ENCODE assay signal across 9 cellular contexts in the genomic region with DNA sequence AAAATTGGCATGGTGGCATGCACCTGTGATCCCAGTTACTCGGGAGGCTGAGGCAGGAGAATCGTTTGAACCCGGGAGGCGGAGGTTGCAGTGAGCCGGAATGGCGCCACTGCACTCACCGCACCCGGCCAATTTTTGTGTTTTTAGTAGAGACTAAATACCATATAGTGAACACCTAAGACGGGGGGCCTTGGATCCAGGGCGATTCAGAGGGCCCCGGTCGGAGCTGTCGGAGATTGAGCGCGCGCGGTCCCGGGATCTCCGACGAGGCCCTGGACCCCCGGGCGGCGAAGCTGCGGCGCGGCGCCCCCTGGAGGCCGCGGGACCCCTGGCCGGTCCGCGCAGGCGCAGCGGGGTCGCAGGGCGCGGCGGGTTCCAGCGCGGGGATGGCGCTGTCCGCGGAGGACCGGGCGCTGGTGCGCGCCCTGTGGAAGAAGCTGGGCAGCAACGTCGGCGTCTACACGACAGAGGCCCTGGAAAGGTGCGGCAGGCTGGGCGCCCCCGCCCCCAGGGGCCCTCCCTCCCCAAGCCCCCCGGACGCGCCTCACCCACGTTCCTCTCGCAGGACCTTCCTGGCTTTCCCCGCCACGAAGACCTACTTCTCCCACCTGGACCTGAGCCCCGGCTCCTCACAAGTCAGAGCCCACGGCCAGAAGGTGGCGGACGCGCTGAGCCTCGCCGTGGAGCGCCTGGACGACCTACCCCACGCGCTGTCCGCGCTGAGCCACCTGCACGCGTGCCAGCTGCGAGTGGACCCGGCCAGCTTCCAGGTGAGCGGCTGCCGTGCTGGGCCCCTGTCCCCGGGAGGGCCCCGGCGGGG. TPM values are rescaled to one million over a fixed set of nuclear protein-coding genes. Genes with fewer than 3 reads are reported as not detected.
DNase-seq lines count a peak whose midpoint lies in the region; ATAC-seq, FAIRE-seq and TF ChIP-seq lines count a peak whose summit lies in the region.
"Had no signal": no experiment of that assay in that cellular context is flagged by ENCODE, and none has a peak within 500 bp of the region (broad histone marks: within the 10 kb centered on the region; RNA-seq: fewer than 3 reads in every experiment).

A gene (plus strand): TSS at position 359 of the 820 bp plus-strand sequence. CDS start 28 bp downstream, at position 387.

- H3K4me1 ChIP-seq in PC-9 (replicated peaks; ENCODE audit: insufficient read depth): no peaks in the 10 kb centered on the region
- peaks cover 20 to 55% of the 10 kb centered on the region in 2 experiments; a peak in 4 of 5 replicates for H3K4me1 ChIP-seq in K562 (replicated peaks in 1 of 2; ENCODE audit: control insufficient read depth in 2 of 2, insufficient read depth in 2 of 2, low read length in 2 of 2)
- H3K4me1 ChIP-seq in keratinocyte (ENCODE audit: control insufficient read depth, extremely low read depth, insufficient read depth, low read length): peaks cover 8% of the 10 kb centered on the region

- H3K27ac Mint-ChIP-seq in stimulated activated effector memory CD8-positive, alpha-beta T cell treated with anti-CD3 and anti-CD28 coated beads, Interleukin-12 subunit alpha, Interleukin-12 subunit beta, amount 100 ng/mL, for 72 hours: no peak within 1 kb of the TSS

- CTCF ChIA-PET in PC-9 (lab: Charles Lee) (no interaction called here), K562 (lab: Yijun Ruan, JAX; ENCODE audit: low intra/inter-chr PET ratio) (interaction anchor here (0.7 to 4.5 kb wide), 6 partner anchors 23 to 114 kb away, joined by 3 to 42 read pairs (median 18); no protein-coding TSS in a partner anchor)

- H3K27me3 ChIP-seq in PC-9 (ENCODE audit: insufficient read depth, low read depth): peaks cover 8% of the 10 kb centered on the region; the same call in 1 of the 2 replicates
- no peaks in the 10 kb centered on the region for H3K27me3 ChIP-seq in K562 (ENCODE audit: control insufficient read depth in 2 of 2, insufficient read depth in 2 of 2, low read length in 2 of 2)
- peaks cover 45% of the 10 kb centered on the region for H3K27me3 ChIP-seq in keratinocyte (ENCODE audit: control insufficient read depth, extremely low read depth, insufficient read depth, low read length)

- peaks cover 13% of the 10 kb centered on the region for H3K36me3 Mint-ChIP-seq in stimulated activated effector memory CD8-positive, alpha-beta T cell treated with anti-CD3 and anti-CD28 coated beads, Interleukin-12 subunit alpha, Interleukin-12 subunit beta, amount 100 ng/mL, for 72 hours

- no peaks in the 10 kb centered on the region for H3K4me1 Mint-ChIP-seq in stimulated activated effector memory CD8-positive, alpha-beta T cell treated with anti-CD3 and anti-CD28 coated beads, Interleukin-12 subunit alpha, Interleukin-12 subunit beta, amount 100 ng/mL, for 72 hours

- H3K9me3 ChIP-seq in PC-9 (ENCODE audit: insufficient read depth, low read depth) (no peaks in the 10 kb centered on the region), K562 (replicated peaks; ENCODE audit: control insufficient read depth, insufficient read depth, low read depth, low read length) (no peaks in the 10 kb centered on the region), keratinocyte (ENCODE audit: control insufficient read depth, low read depth, low read length) (no peaks in the 10 kb centered on the region)

- FAIRE-seq in K562 (lab: Jason Lieb, UNC) (no peak), keratinocyte (lab: Jason Lieb, UNC) (no peak)
- FAIRE-seq: A204.1 had no signal

- H4K20me1 ChIP-seq in PC-9 (ENCODE audit: insufficient read depth) (peaks cover 3% of the 10 kb centered on the region; the same call in 1 of the 2 replicates), K562 (replicated peaks; ENCODE audit: control insufficient read depth, insufficient read depth, low read length) (0 out of 2 replicates have a peak, but pooled peaks cover 6% of the 10 kb centered on the region), keratinocyte (ENCODE audit: control insufficient read depth, extremely low read depth, insufficient read depth, low read length) (no peaks in the 10 kb centered on the region)

- H3F3A ChIP-seq in PC-9 (ENCODE audit: insufficient read depth, low read depth): peaks cover 21% of the 10 kb centered on the region; the same call in 1 of the 2 replicates

- H3K79me2 ChIP-seq in PC-9 (ENCODE audit: low read depth) (no peaks in the 10 kb centered on the region), K562 (ENCODE audit: control insufficient read depth, insufficient read depth, low read length) (peaks cover 47% of the 10 kb centered on the region), keratinocyte (ENCODE audit: control insufficient read depth, insufficient read depth, low read length) (no peaks in the 10 kb centered on the region)

- WGBS in K562 (ENCODE audit: insufficient coverage, low coverage, missing lambda C conversion rate): 5% methylated on average over 43 of the region's 83 CpGs

- H3K27ac ChIP-seq in PC-9: no peak within 1 kb of the TSS
- peak within 1 kb of the TSS; percentile 83 for H3K27ac ChIP-seq in K562 (ENCODE audit: extremely low read depth, low read depth, low read length)
- H3K27ac ChIP-seq in keratinocyte (ENCODE audit: control insufficient read depth, insufficient read depth, low read length): no peak within 1 kb of the TSS

- TF ChIP-seq EP300 in K562 (IDR thresholded peaks at IDR 0.05; ENCODE audit: low read length): no peak

- peak within 1 kb of the TSS; percentile 45 for H3K4me3 Mint-ChIP-seq in stimulated activated effector memory CD8-positive, alpha-beta T cell treated with anti-CD3 and anti-CD28 coated beads, Interleukin-12 subunit alpha, Interleukin-12 subunit beta, amount 100 ng/mL, for 72 hours

- peak; percentile 78 for DNase-seq in DMS 273 (lab: John Stamatoyannopoulos, UW; ENCODE audit: unreplicated experiment)
- DNase-seq in DMS 273 treated with DMSO at 0.1 percent for 48 hours (lab: John Stamatoyannopoulos, UW): no peak
- no peak for DNase-seq in PC-9
- peak; percentile 78 to 90 (median 85) for DNase-seq in K562 (ENCODE audit: extremely low read depth in 1 of 4, low spot score in 3 of 4)
- DNase-seq in keratinocyte (ENCODE audit: low read depth, low spot score): no peak
- peak in 1 of 2 donors; percentile 35 for DNase-seq in stimulated activated effector memory CD8-positive, alpha-beta T cell treated with anti-CD3 and anti-CD28 coated beads, Interleukin-12 subunit alpha, Interleukin-12 subunit beta, amount 100 ng/mL, for 72 hours (ENCODE audit: low spot score in 2 of 2)
- no peak for DNase-seq in NCI-H2196 (lab: John Stamatoyannopoulos, UW; ENCODE audit: unreplicated experiment)
- no peak for DNase-seq in NCI-H2081 treated with DMSO at 0.1 percent for 48 hours (lab: John Stamatoyannopoulos, UW)

- no TSS peak for BruUV-seq in PC-9 (replicated peaks; lab: Mats Ljungman, UMichigan)
- BruUV-seq in K562 (replicated peaks; lab: Mats Ljungman, UMichigan): no TSS peak

- TF ChIP-seq CTCF in PC-9 (conservative IDR thresholded peaks at IDR 0.05): no peak
- peak; percentile 67 to 86 (median 72) for TF ChIP-seq CTCF in K562 (IDR thresholded peaks at IDR 0.05 in 2 of 3, conservative IDR thresholded peaks at IDR 0.05 in 1 of 3; ENCODE audit: insufficient read depth in 2 of 3, low read depth in 1 of 3, low read length in 3 of 3)
- TF ChIP-seq CTCF in keratinocyte (optimal IDR thresholded peaks at IDR 0.05 in 1 of 3, IDR thresholded peaks at IDR 0.05 in 1 of 3, conservative IDR thresholded peaks at IDR 0.05 in 1 of 3; ENCODE audit: extremely low read depth in 1 of 3, insufficient read depth in 2 of 3, low read length in 3 of 3): peak in 2 of 3 experiments; percentile 19 to 60

- peak within 1 kb of the TSS; percentile 72 to 98 for H3K9ac ChIP-seq in K562 (ENCODE audit: insufficient read depth in 1 of 2, low read depth in 2 of 2, low read length in 2 of 2)
- no peak within 1 kb of the TSS for H3K9ac ChIP-seq in keratinocyte (ENCODE audit: control insufficient read depth, extremely low read depth, insufficient read depth, low read length)

- no peaks in the 10 kb centered on the region for H3K9me2 ChIP-seq in PC-9 (ENCODE audit: insufficient read depth)

- in situ Hi-C loops in K562 (cut with MboI): loop anchor here (5.0 kb wide), 1 partner anchor 73 kb away; no protein-coding TSS in a partner anchor

- H2AFZ ChIP-seq in PC-9 (no peak within 1 kb of the TSS), K562 (ENCODE audit: low read depth, low read length) (peak within 1 kb of the TSS; percentile 84), keratinocyte (ENCODE audit: control insufficient read depth, low read length) (no peak within 1 kb of the TSS)

- peak; percentile 47; the same call in 1 of the 2 replicates for TF ChIP-seq POLR2A in K562 (conservative IDR thresholded peaks at IDR 0.05)

- H3K9me1 ChIP-seq in K562 (ENCODE audit: control insufficient read depth, insufficient read depth, low read length) (peaks cover 3% of the 10 kb centered on the region), keratinocyte (ENCODE audit: control insufficient read depth, extremely low read depth, insufficient read depth, low read length) (no peaks in the 10 kb centered on the region)

- intact Hi-C loops in PC-9 (cut with micrococcal nuclease; ENCODE audit: unreplicated experiment): no loop called here
- intact Hi-C loops in K562 (cut with micrococcal nuclease): loop anchor here (2.0 kb wide), 1 partner anchor 74 kb away; no protein-coding TSS in a partner anchor

- H3K9me3 Mint-ChIP-seq in stimulated activated effector memory CD8-positive, alpha-beta T cell treated with anti-CD3 and anti-CD28 coated beads, Interleukin-12 subunit alpha, Interleukin-12 subunit beta, amount 100 ng/mL, for 72 hours: no peaks in the 10 kb centered on the region

- ATAC-seq in K562: peak; percentile 63
- peak; percentile 14 for ATAC-seq in stimulated activated effector memory CD8-positive, alpha-beta T cell treated with anti-CD3 and anti-CD28 coated beads, Interleukin-12 subunit alpha, Interleukin-12 subunit beta, amount 100 ng/mL, for 72 hours

- POLR2A ChIA-PET in PC-9 (lab: Charles Lee; ENCODE audit: unreplicated experiment): no interaction called here
- POLR2A ChIA-PET in K562 (lab: Yijun Ruan, JAX): interaction anchor here (0.7 to 1.4 kb wide), 7 partner anchors 10 to 145 kb away, joined by 3 to 7 read pairs (median 3); a partner anchor contains a TSS

- H3K4me2 ChIP-seq in PC-9 (peak within 1 kb of the TSS; percentile 63), K562 (ENCODE audit: insufficient read depth, low read length) (peak within 1 kb of the TSS; percentile 91), keratinocyte (ENCODE audit: control insufficient read depth, extremely low read depth, insufficient read depth, low read depth, low read length) (peak within 1 kb of the TSS; percentile 83)

- dilution Hi-C loops in keratinocyte (cut with MboI; ENCODE audit: extremely low pct_ligation_motif_present, low sequenced_read_pairs): no loop called here

- peak; percentile 62 to 84 for TF ChIP-seq RAD21 in K562 (CRISPR knock-in tag; conservative IDR thresholded peaks at IDR 0.05 in 1 of 2, IDR thresholded peaks at IDR 0.05 in 1 of 2)

- H3K4me3 ChIP-seq in PC-9 (no peak within 1 kb of the TSS), K562 (peak within 1 kb of the TSS; percentile 61), keratinocyte (ENCODE audit: control insufficient read depth in 2 of 3, extremely low read depth in 1 of 3, insufficient read depth in 2 of 3, low read depth in 1 of 3, low read length in 3 of 3) (peak within 1 kb of the TSS; percentile 21 to 37 (median 22))

- H3K36me3 ChIP-seq in PC-9 (ENCODE audit: low read depth): no peaks in the 10 kb centered on the region
- peaks cover 30% of the 10 kb centered on the region for H3K36me3 ChIP-seq in K562 (ENCODE audit: control insufficient read depth, insufficient read depth, low read length)
- peaks cover 0 to 5% of the 10 kb centered on the region in 2 experiments for H3K36me3 ChIP-seq in keratinocyte (ENCODE audit: control insufficient read depth in 2 of 2, extremely low read depth in 1 of 2, insufficient read depth in 2 of 2, low read length in 2 of 2)

RNA-seq across cellular contexts. Expression of the gene that starts here (rescaled TPM):
- total RNA-seq in PC-9 (2021): not detected in 2 replicates
- 2.5 and 15.0 TPM in 2 replicates for total RNA-seq in K562 (2011; cell fraction: chromatin; rRNA removed; ENCODE audit: low replicate concordance)
- 26.7 and 30.4 TPM in 2 replicates for total RNA-seq in K562 (2011; cell fraction: nucleolus; rRNA removed)
- 12.8 and 14.4 TPM in 2 replicates for total RNA-seq in K562 (2011; cell fraction: nucleoplasm; rRNA removed)
- total RNA-seq in K562 (2014; rRNA removed): 190 and 204 TPM in 2 replicates
- 1.7 and 2.3 TPM in 2 replicates for total RNA-seq in K562 (2014; rRNA removed; fragmentation: Illumina TruSeq; extraction: Trizol)
- 19.8 and 24.0 TPM in 2 replicates for total RNA-seq in K562 (2015; rRNA removed; fragmentation: Illumina TruSeq; extraction: Trizol)
- total RNA-seq in K562 (2021): 89.7 and 102 TPM in 2 replicates
- polyA plus RNA-seq in K562 (2011; rRNA removed): 23.1 and 32.6 TPM in 2 replicates
- polyA plus RNA-seq in K562 (2011; cell fraction: cytosol; rRNA removed): 116 and 521 TPM in 2 replicates
- 52.1 and 114 TPM in 2 replicates for polyA plus RNA-seq in K562 (2011; cell fraction: nucleus; rRNA removed)
- 65.9 and 71.5 TPM in 2 replicates for polyA plus RNA-seq in K562 (2012)
- polyA plus RNA-seq in K562 (2014; fragmentation: Illumina TruSeq; extraction: Trizol): 4.8 and 31.2 TPM in 2 replicates
- 10 to 100 TPM; 11.1 to 17.9 TPM for polyA plus RNA-seq in K562 (2014; fragmentation: Nextera tagmentation; extraction: Ambion mirVana)
- 151 and 161 TPM in 2 replicates for polyA plus RNA-seq in K562 (2014; rRNA removed)
- 0.81 and 2.2 TPM in 2 replicates for polyA minus RNA-seq in K562 (2011; rRNA and poly(A)+ RNA removed)
- 8.6 and 9.8 TPM in 2 replicates for polyA minus RNA-seq in K562 (2011; cell fraction: cytosol; rRNA and poly(A)+ RNA removed)
- polyA minus RNA-seq in K562 (2011; cell fraction: nucleus; rRNA and poly(A)+ RNA removed): 6.5 and 7.7 TPM in 2 replicates
- 0.13 to 0.89 TPM (median 0.20 TPM) in 3 replicates for polyA plus RNA-seq in keratinocyte
- polyA plus RNA-seq in keratinocyte (2011; ENCODE audit: low read depth): not detected
- polyA plus RNA-seq in keratinocyte (2011; cell fraction: cytosol; rRNA removed): 0.52 and 2.1 TPM in 2 replicates
- 0.81 TPM in 1 of 2 replicates, not detected in the other for polyA plus RNA-seq in keratinocyte (2011; cell fraction: nucleus; rRNA removed)
- 0.53 TPM in 1 of 2 replicates, not detected in the other for polyA plus RNA-seq in keratinocyte (2012; ENCODE audit: low replicate concordance)
- polyA minus RNA-seq in keratinocyte: not detected in 3 replicates
- polyA minus RNA-seq in keratinocyte (2011; cell fraction: cytosol; rRNA and poly(A)+ RNA removed): not detected
- not detected in 2 replicates for polyA minus RNA-seq in keratinocyte (2011; cell fraction: nucleus; rRNA and poly(A)+ RNA removed)

Comparison
In these comparisons a context has a peak if more than half of its experiments do, and no peak if none do; other contexts are left out.
1. DNase-seq: peak in DMS 273 (single experiment) and K562 (4 of 4); none in DMS 273 treated with DMSO at 0.1 percent for 48 hours (single experiment), PC-9 (0 of 2), keratinocyte (single experiment), NCI-H2196 (single experiment) and NCI-H2081 treated with DMSO at 0.1 percent for 48 hours (single experiment).
2. Peak in every context shown above with its lines, with median percentiles within 50 percentile points of each other: H3K4me2 ChIP-seq.